14 cellular contexts compared by ENCODE assay signal in genomic region chr9:92736816-92737606, GRCh38. TPM values are rescaled to one million over a fixed set of nuclear protein-coding genes. Genes with fewer than 3 reads are reported as not detected.
DNase-seq lines count a peak whose midpoint lies in the region; ATAC-seq and TF ChIP-seq lines count a peak whose summit lies in the region.
"Had no signal": no experiment of that assay in that cellular context is flagged by ENCODE, and none has a peak within 500 bp of the region (broad histone marks: within the 10 kb centered on the region; RNA-seq: fewer than 3 reads in every experiment).

No MANE protein-coding gene starts in this region.

- H3K27me3 Mint-ChIP-seq in activated CD4-positive, alpha-beta T cell treated with anti-CD3 and anti-CD28 coated beads, Interleukin-2, amount 10 ng/mL, durations not matched to agents 7 days and 5 days: no peaks in the 10 kb centered on the region

- CTCF ChIA-PET in activated CD4-positive, alpha-beta T cell treated with anti-CD3 and anti-CD28 coated beads, Interleukin-2, amount 10 ng/mL, durations not matched to agents 7 days and 5 days (lab: Charles Lee): interaction anchor here (1.7 kb wide), 1 partner anchor 20 kb away, joined by 4 read pairs; no protein-coding TSS in a partner anchor

- peaks cover 50% of the 10 kb centered on the region for H3K4me1 Mint-ChIP-seq in activated CD4-positive, alpha-beta T cell treated with anti-CD3 and anti-CD28 coated beads, Interleukin-2, amount 10 ng/mL, durations not matched to agents 7 days and 5 days

- in situ Hi-C loops in SK-MEL-5 (cut with HindIII; ENCODE audit: low pct_unique_long_range_greater_than_20kb, low sequenced_read_pairs): no loop called here

- H3K27ac ChIP-seq in esophagus (ENCODE audit: low read depth in 2 of 2, low read length in 1 of 2) (peak overlapping the region; percentile 80 to 83), smooth muscle cell (ENCODE audit: low read depth) (peak overlapping the region; percentile 11)
- H3K27ac ChIP-seq: 22Rv1 had no signal

- DNase-seq in NCI-H82 (lab: John Stamatoyannopoulos, UW) (peak; percentile 4), NCI-H82 treated with DMSO at 0.1 percent for 48 hours (lab: John Stamatoyannopoulos, UW; ENCODE audit: unreplicated experiment) (no peak), SK-MEL-5 (ENCODE audit: low read depth, low spot score) (peak; percentile 39), smooth muscle cell (lab: John Stamatoyannopoulos, UW; ENCODE audit: unreplicated experiment) (no peak)
- no peak for DNase-seq in activated CD4-positive, alpha-beta T cell treated with anti-CD3 and anti-CD28 coated beads, Interleukin-2, amount 10 ng/mL, durations not matched to agents 7 days and 5 days
- DNase-seq: activated CD8-positive, alpha-beta T cell treated with anti-CD3 and anti-CD28 coated beads, Interleukin-2, amount 10 ng/mL, durations not matched to agents 7 days and 5 days; COR-L47; kidney; NCI-H524 treated with DMSO at 0.1 percent for 48 hours had no signal

- H3K27ac Mint-ChIP-seq in activated CD4-positive, alpha-beta T cell treated with anti-CD3 and anti-CD28 coated beads, Interleukin-2, amount 10 ng/mL, durations not matched to agents 7 days and 5 days: no peak overlapping the region
- H3K27ac Mint-ChIP-seq: activated CD8-positive, alpha-beta T cell treated with anti-CD3 and anti-CD28 coated beads, Interleukin-2, amount 10 ng/mL, durations not matched to agents 7 days and 5 days had no signal

- no peak overlapping the region for H3K9ac ChIP-seq in smooth muscle cell (ENCODE audit: low read depth)

- H2AFZ ChIP-seq in smooth muscle cell (ENCODE audit: low read depth): no peak overlapping the region

- H3K4me1 ChIP-seq in esophagus (ENCODE audit: control insufficient read depth in 2 of 2, insufficient read depth in 2 of 2, low read length in 1 of 2) (peaks cover 22 to 47% of the 10 kb centered on the region in 2 donors), smooth muscle cell (ENCODE audit: low read depth) (peaks cover 8% of the 10 kb centered on the region)

- H3F3A ChIP-seq in smooth muscle cell (ENCODE audit: low read depth): no peaks in the 10 kb centered on the region

- H3K79me2 ChIP-seq in smooth muscle cell (ENCODE audit: low read depth): peaks cover 94% of the 10 kb centered on the region

- TF ChIP-seq CTCF in smooth muscle cell (IDR thresholded peaks at IDR 0.05; ENCODE audit: borderline replicate concordance, insufficient read depth, poor library complexity, severe bottlenecking): no peak

- H3K36me3 ChIP-seq in esophagus (ENCODE audit: control insufficient read depth in 2 of 2, insufficient read depth in 2 of 2, low read length in 1 of 2): no peaks in the 10 kb centered on the region
- no peaks in the 10 kb centered on the region for H3K36me3 ChIP-seq in smooth muscle cell (ENCODE audit: low read depth)

- H3K9me3 ChIP-seq in esophagus (ENCODE audit: control insufficient read depth in 2 of 2, insufficient read depth in 1 of 2, low read depth in 1 of 2, low read length in 1 of 2): no peaks in the 10 kb centered on the region
- H3K9me3 ChIP-seq in smooth muscle cell (replicated peaks; ENCODE audit: low read depth): no peaks in the 10 kb centered on the region

- ATAC-seq in GM18502 (IDR thresholded peaks at IDR 0.05; ENCODE audit: poor library complexity, unreplicated experiment): no peak
- no peak for ATAC-seq in HG03025 (IDR thresholded peaks at IDR 0.05; ENCODE audit: low FRiP score, unreplicated experiment)
- ATAC-seq: activated CD8-positive, alpha-beta T cell treated with anti-CD3 and anti-CD28 coated beads, Interleukin-2, amount 10 ng/mL, durations not matched to agents 7 days and 5 days had no signal

- no peaks in the 10 kb centered on the region for H3K27me3 ChIP-seq in esophagus (ENCODE audit: control insufficient read depth in 1 of 2, insufficient read depth in 2 of 2, low read length in 2 of 2)
- no peaks in the 10 kb centered on the region for H3K27me3 ChIP-seq in smooth muscle cell (ENCODE audit: low read depth)

- no peaks in the 10 kb centered on the region for H3K9me3 Mint-ChIP-seq in activated CD4-positive, alpha-beta T cell treated with anti-CD3 and anti-CD28 coated beads, Interleukin-2, amount 10 ng/mL, durations not matched to agents 7 days and 5 days
- H3K9me3 Mint-ChIP-seq: activated naive CD4-positive, alpha-beta T cell treated with anti-CD3 and anti-CD28 coated beads, Interleukin-2, amount 50 U/mL, for 72 hours had no signal

- H3K4me3 ChIP-seq in esophagus (ENCODE audit: low read depth in 1 of 2, low read length in 2 of 2): no peak overlapping the region
- H3K4me3 ChIP-seq in smooth muscle cell: no peak overlapping the region

- 67 to 73% methylated on average over 10 of the region's 10 CpGs for WGBS in esophagus, 2 donors
- WGBS in smooth muscle cell (ENCODE audit: low lambda C conversion rate): 68% methylated on average over 10 of the region's 10 CpGs

- no peak overlapping the region for H3K4me3 Mint-ChIP-seq in activated CD4-positive, alpha-beta T cell treated with anti-CD3 and anti-CD28 coated beads, Interleukin-2, amount 10 ng/mL, durations not matched to agents 7 days and 5 days
- H3K4me3 Mint-ChIP-seq: activated CD8-positive, alpha-beta T cell treated with anti-CD3 and anti-CD28 coated beads, Interleukin-2, amount 10 ng/mL, durations not matched to agents 7 days and 5 days had no signal

- POLR2A ChIA-PET in activated CD4-positive, alpha-beta T cell treated with anti-CD3 and anti-CD28 coated beads, Interleukin-2, amount 10 ng/mL, durations not matched to agents 7 days and 5 days (lab: Charles Lee): no interaction called here

- no peaks in the 10 kb centered on the region for H3K36me3 Mint-ChIP-seq in activated CD4-positive, alpha-beta T cell treated with anti-CD3 and anti-CD28 coated beads, Interleukin-2, amount 10 ng/mL, durations not matched to agents 7 days and 5 days (ENCODE audit: low read depth)
- H3K36me3 Mint-ChIP-seq: activated naive CD4-positive, alpha-beta T cell treated with anti-CD3 and anti-CD28 coated beads, Interleukin-2, amount 50 U/mL, for 72 hours had no signal

- peaks cover 92% of the 10 kb centered on the region for H4K20me1 ChIP-seq in smooth muscle cell (ENCODE audit: low read depth)

- peak overlapping the region; percentile 48 for H3K4me2 ChIP-seq in smooth muscle cell

RNA-seq across cellular contexts. Expression of gene BICD2, which starts 27.6 kb away (rescaled TPM):
- 39.2 and 43.1 TPM in 2 replicates for total RNA-seq in SK-MEL-5 (2014; rRNA removed; shearing (Covaris generic))
- polyA plus RNA-seq in SK-MEL-5 (2015; cell fraction: cytosol; rRNA removed): 39.7 and 45.4 TPM in 2 replicates
- polyA plus RNA-seq in SK-MEL-5 (2015; cell fraction: nucleus; rRNA removed): 24.2 and 31.5 TPM in 2 replicates
- polyA plus RNA-seq in esophagus (10 to 100 TPM; 30.9 to 41.1 TPM), smooth muscle cell (27.5 and 28.1 TPM in 2 replicates)
- total RNA-seq in smooth muscle cell: 29.1 and 32.2 TPM in 2 replicates
- total RNA-seq in activated CD4-positive, alpha-beta T cell treated with anti-CD3 and anti-CD28 coated beads, Interleukin-2, amount 10 ng/mL, durations not matched to agents 7 days and 5 days: 10 to 100 TPM; 29.5 to 31.1 TPM

Comparison
In these comparisons a context has a peak if more than half of its experiments do, and no peak if none do; other contexts are left out.
1. DNase-seq: peak in NCI-H82 (single experiment) and SK-MEL-5 (single experiment); none in NCI-H82 treated with DMSO at 0.1 percent for 48 hours (single experiment), smooth muscle cell (single experiment) and activated CD4-positive, alpha-beta T cell treated with anti-CD3 and anti-CD28 coated beads, Interleukin-2, amount 10 ng/mL, durations not matched to agents 7 days and 5 days (single experiment).